13 cellular contexts compared by ENCODE assay signal in the genomic region with DNA sequence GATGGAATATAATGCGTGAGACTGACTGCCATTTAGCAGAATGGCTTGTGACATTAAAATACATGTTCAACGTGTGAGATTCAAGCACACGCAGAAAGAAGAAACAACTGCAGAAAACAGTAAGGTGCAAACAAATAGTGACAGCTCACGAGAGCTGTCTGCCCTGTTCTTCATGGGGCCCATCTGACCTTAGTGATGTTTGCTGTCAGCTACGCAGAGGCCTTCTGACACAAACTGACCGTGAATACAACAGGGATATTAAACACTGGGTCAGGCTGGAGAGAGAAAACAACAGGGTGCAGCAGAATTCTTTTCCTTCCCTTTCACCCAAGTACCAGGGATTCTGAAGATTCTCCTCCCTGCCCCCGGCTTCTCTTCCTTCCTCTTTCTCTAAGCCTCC. TPM values are rescaled to one million over a fixed set of nuclear protein-coding genes. Genes with fewer than 3 reads are reported as not detected.
"Had no signal": no experiment of that assay in that cellular context is flagged by ENCODE, and none has a peak within 500 bp of the region (broad histone marks: within the 10 kb centered on the region; RNA-seq: fewer than 3 reads in every experiment).

No MANE protein-coding gene starts in this region.

- H3K36me3 Mint-ChIP-seq: activated CD4-positive, alpha-beta memory T cell treated with anti-CD3 and anti-CD28 coated beads for 36 hours; activated naive CD8-positive, alpha-beta T cell had no signal

- H3K36me3 ChIP-seq: neutrophil had no signal

- H3K9me3 ChIP-seq: neutrophil had no signal

- H3K4me3 Mint-ChIP-seq: activated CD4-positive, alpha-beta memory T cell treated with anti-CD3 and anti-CD28 coated beads for 36 hours; activated naive CD8-positive, alpha-beta T cell; activated T-cell treated with anti-CD3 and anti-CD28 coated beads, Interleukin-2, amount 50 U/mL, for 4 hours had no signal

- H3K4me3 ChIP-seq: smooth muscle cell had no signal

- H3K4me2 ChIP-seq: smooth muscle cell had no signal

- H3K9me3 Mint-ChIP-seq: activated CD4-positive, alpha-beta memory T cell treated with anti-CD3 and anti-CD28 coated beads for 36 hours; activated T-cell treated with anti-CD3 and anti-CD28 coated beads, Interleukin-2, amount 50 U/mL, for 4 hours had no signal

- H3K27ac ChIP-seq: neutrophil, VCaP had no signal

- H3K27ac Mint-ChIP-seq: activated CD4-positive, alpha-beta memory T cell treated with anti-CD3 and anti-CD28 coated beads for 36 hours; activated naive CD8-positive, alpha-beta T cell had no signal

- DNase-seq: activated CD4-positive, alpha-beta memory T cell treated with anti-CD3 and anti-CD28 coated beads for 36 hours; activated effector memory CD4-positive, alpha-beta T cell treated with anti-CD3 and anti-CD28 coated beads, Interleukin-2, amount 50 U/mL, for 16 hours; activated T-cell treated with anti-CD3 and anti-CD28 coated beads, Interleukin-2, amount 50 U/mL, for 4 hours; cerebellar nuclear complex; hippocampal formation; posterior cingulate gyrus; stimulated activated CD4-positive, alpha-beta T cell treated with anti-CD3 and anti-CD28 coated beads, Interleukin-1b, Interleukin-23, amount 100 ng/mL, for 48 hours; stimulated activated naive CD4-positive, alpha-beta T cell; T-helper 9 cell had no signal

RNA-seq across cellular contexts. Expression of gene TNFAIP8L3, which starts 2.2 kb away (rescaled TPM):
- total RNA-seq: smooth muscle cell had no signal
- polyA plus RNA-seq: smooth muscle cell had no signal
